In genomic region chr2:111897924-111898702, GRCh38 we compare ENCODE assay signal across 1 cellular context.
TF ChIP-seq lines count a peak whose summit lies in the region.

TSS of gene MERTK (plus strand) at chr2:111898607. CDS start at chr2:111898736, 129 bp downstream.

TF ChIP-seq in HepG2, 621 proteins besides CTCF, POLR2A, EP300 and RAD21 (continued from another document and continues in another):
- 0 out of 2 replicates have a peak, but pooled peaks have one; percentile 51 for TF ChIP-seq NR2C2 (CRISPR knock-in tag; IDR thresholded peaks at IDR 0.05; ENCODE audit: borderline replicate concordance)
- TF ChIP-seq EEA1 (CRISPR knock-in tag; IDR thresholded peaks at IDR 0.05; ENCODE audit: borderline replicate concordance) = 0 out of 2 replicates have a peak, but pooled peaks have one; percentile 73
- TF ChIP-seq ETS1 (CRISPR knock-in tag; IDR thresholded peaks at IDR 0.05) = no peak
- TF ChIP-seq ZNF614 (CRISPR knock-in tag; IDR thresholded peaks at IDR 0.05; ENCODE audit: borderline replicate concordance) = peak; percentile 73; the same call in 1 of the 2 replicates
- TF ChIP-seq ZNF556 (CRISPR knock-in tag; IDR thresholded peaks at IDR 0.05; ENCODE audit: borderline replicate concordance) = no peak; the same call in 1 of the 2 replicates
- no peak for TF ChIP-seq FLYWCH1 (CRISPR knock-in tag; IDR thresholded peaks at IDR 0.05)
- TF ChIP-seq TOE1 (CRISPR knock-in tag; IDR thresholded peaks at IDR 0.05) = peak; percentile 29; the same call in 1 of the 2 replicates
- TF ChIP-seq SMC3 (IDR thresholded peaks at IDR 0.05; ENCODE audit: low read length) = peak; percentile 13; the same call in 1 of the 2 replicates
- no peak for TF ChIP-seq BHLHE40 (IDR thresholded peaks at IDR 0.05; ENCODE audit: low read length)
- no peak for TF ChIP-seq ZMAT5 (CRISPR knock-in tag; IDR thresholded peaks at IDR 0.05; ENCODE audit: borderline replicate concordance, low read depth)
- no peak for TF ChIP-seq DR1 (CRISPR knock-in tag; IDR thresholded peaks at IDR 0.05)
- peak; percentile 71; the same call in 1 of the 2 replicates for TF ChIP-seq RELA (CRISPR knock-in tag; IDR thresholded peaks at IDR 0.05)
- no peak for TF ChIP-seq SNAPC4 (CRISPR knock-in tag; IDR thresholded peaks at IDR 0.05)
- TF ChIP-seq FOXO1 (CRISPR knock-in tag; IDR thresholded peaks at IDR 0.05) = peak; percentile 36; the same call in 1 of the 2 replicates
- TF ChIP-seq NFYC (CRISPR knock-in tag; IDR thresholded peaks at IDR 0.05) = peak; percentile 18; the same call in 1 of the 2 replicates
- no peak for TF ChIP-seq DDIT3 (CRISPR knock-in tag; IDR thresholded peaks at IDR 0.05)
- TF ChIP-seq DPF2 (CRISPR knock-in tag; IDR thresholded peaks at IDR 0.05; ENCODE audit: borderline replicate concordance, low read depth) = no peak
- peak; percentile 48 for TF ChIP-seq HNF4A (CRISPR knock-in tag; IDR thresholded peaks at IDR 0.05)
- no peak for TF ChIP-seq MTA3 (CRISPR knock-in tag; IDR thresholded peaks at IDR 0.05)
- 0 out of 2 replicates have a peak, but pooled peaks have one; percentile 25 for TF ChIP-seq ZNF569 (CRISPR knock-in tag; IDR thresholded peaks at IDR 0.05; ENCODE audit: borderline replicate concordance)
- TF ChIP-seq AKAP8 (CRISPR knock-in tag; IDR thresholded peaks at IDR 0.05) = peak; percentile 86; the same call in 1 of the 2 replicates
- peak; percentile 76 for TF ChIP-seq MAX (IDR thresholded peaks at IDR 0.05)
- 0 out of 2 replicates have a peak, but pooled peaks have one; percentile 71 for TF ChIP-seq ZNF512B (CRISPR knock-in tag; IDR thresholded peaks at IDR 0.05; ENCODE audit: borderline replicate concordance)
- TF ChIP-seq ZNF276 (CRISPR knock-in tag; IDR thresholded peaks at IDR 0.05; ENCODE audit: low read depth) = peak; percentile 32; the same call in 1 of the 2 replicates
- no peak for TF ChIP-seq FOSL1 (CRISPR knock-in tag; IDR thresholded peaks at IDR 0.05; ENCODE audit: borderline replicate concordance)
- no peak for TF ChIP-seq GMEB2 (CRISPR knock-in tag; IDR thresholded peaks at IDR 0.05; ENCODE audit: low read depth)
- TF ChIP-seq ATM (IDR thresholded peaks at IDR 0.05; ENCODE audit: borderline replicate concordance) = no peak
- peak; percentile 94; the same call in 1 of the 2 replicates for TF ChIP-seq MAZ (IDR thresholded peaks at IDR 0.05; ENCODE audit: borderline replicate concordance, low read depth, low read length)
- peak; percentile 85 for TF ChIP-seq MAZ (CRISPR knock-in tag; IDR thresholded peaks at IDR 0.05; ENCODE audit: low read depth)
- TF ChIP-seq NFRKB (IDR thresholded peaks at IDR 0.05) = no peak
- TF ChIP-seq ZNF576 (CRISPR knock-in tag; IDR thresholded peaks at IDR 0.05) = no peak
- peak; percentile 71 for TF ChIP-seq ZNF264 (CRISPR knock-in tag; IDR thresholded peaks at IDR 0.05)
- TF ChIP-seq ZNF230 (CRISPR knock-in tag; IDR thresholded peaks at IDR 0.05) = no peak; the same call in 1 of the 2 replicates
- TF ChIP-seq HNF1A (IDR thresholded peaks at IDR 0.05; ENCODE audit: low read depth) = no peak
- TF ChIP-seq HNF1A (CRISPR knock-in tag; IDR thresholded peaks at IDR 0.05; ENCODE audit: borderline replicate concordance) = no peak; the same call in 1 of the 2 replicates
- TF ChIP-seq HOMEZ (CRISPR knock-in tag; IDR thresholded peaks at IDR 0.05; ENCODE audit: low read depth) = 0 out of 2 replicates have a peak, but pooled peaks have one; percentile 45
